Comparison of ENCODE assay signal across 9 cellular contexts in genomic region chr19:3407556-3408516, GRCh38. TPM values are rescaled to one million over a fixed set of nuclear protein-coding genes. Genes with fewer than 3 reads are reported as not detected.
DNase-seq lines count a peak whose midpoint lies in the region; ATAC-seq and TF ChIP-seq lines count a peak whose summit lies in the region.
"Had no signal": no experiment of that assay in that cellular context is flagged by ENCODE, and none has a peak within 500 bp of the region (broad histone marks: within the 10 kb centered on the region; RNA-seq: fewer than 3 reads in every experiment).

No MANE protein-coding gene starts in this region.

- no peak for TF ChIP-seq EP300 in esophagus muscularis mucosa (IDR thresholded peaks at IDR 0.05)

- H3K9me3 ChIP-seq in MG63 (no peaks in the 10 kb centered on the region), esophagus muscularis mucosa (no peaks in the 10 kb centered on the region)

- WGBS in esophagus muscularis mucosa: 41% methylated on average over 21 of the region's 27 CpGs

- TF ChIP-seq CTCF in esophagus muscularis mucosa (IDR thresholded peaks at IDR 0.05): no peak

- H3K36me3 ChIP-seq in MG63: peaks cover 12% of the 10 kb centered on the region; the same call in 1 of the 2 replicates
- peaks cover 0 to 16% (median 7%) of the 10 kb centered on the region in 4 donors for H3K36me3 ChIP-seq in esophagus muscularis mucosa

- H3K4me3 ChIP-seq in MG63 (no peak overlapping the region), esophagus muscularis mucosa (peak overlapping the region; percentile 50 to 62 (median 52))

- H3K4me1 ChIP-seq in esophagus muscularis mucosa: peaks cover 66 to 100% (median 99%) of the 10 kb centered on the region in 4 donors

- intact Hi-C loops in esophagus muscularis mucosa (cut with DNase I): loop anchor here (10.0 kb wide), 1 partner anchor 73 kb away; no protein-coding TSS in a partner anchor

- peak; percentile 18 for TF ChIP-seq POLR2A in esophagus muscularis mucosa (IDR thresholded peaks at IDR 0.05; ENCODE audit: low read depth)

- H3K27ac ChIP-seq in esophagus muscularis mucosa (replicated peaks in 1 of 4): peak overlapping the region; percentile 95 to 100 (median 99)
- peak overlapping the region; percentile 79 for H3K27ac ChIP-seq in substantia nigra (ENCODE audit: low read depth, low read length, poor library complexity, severe bottlenecking)

- DNase-seq in MG63 (peak; percentile 30), esophagus muscularis mucosa (ENCODE audit: extremely low spot score) (no peak), midbrain (lab: John Stamatoyannopoulos, UW) (peak; percentile 56), substantia nigra (lab: John Stamatoyannopoulos, UW) (peak in 34 of 49 donors; percentile 8 to 68 (median 44)), NCI-H1092 treated with DMSO at 0.1 percent for 48 hours (lab: John Stamatoyannopoulos, UW) (no peak), NCI-H2227 (lab: John Stamatoyannopoulos, UW; ENCODE audit: unreplicated experiment) (no peak)
- DNase-seq: NCI-H1092 had no signal

- ATAC-seq in HG03039 (IDR thresholded peaks at IDR 0.05; ENCODE audit: unreplicated experiment) (no peak), GM19023 (IDR thresholded peaks at IDR 0.05; ENCODE audit: unreplicated experiment) (no peak)

- no peaks in the 10 kb centered on the region for H3K27me3 ChIP-seq in MG63
- no peaks in the 10 kb centered on the region for H3K27me3 ChIP-seq in esophagus muscularis mucosa

RNA-seq across cellular contexts. Expression of gene NFIC, which starts 41.5 kb away (rescaled TPM):
- 1.7 and 14.1 TPM in 2 replicates for total RNA-seq in MG63 (2014; rRNA removed; shearing (Covaris generic); ENCODE audit: low replicate concordance)
- total RNA-seq in esophagus muscularis mucosa: 100 to 1,000 TPM; 165 to 297 (median 211) TPM

Comparison
In these comparisons a context has a peak if more than half of its experiments do, and no peak if none do; other contexts are left out.
1. DNase-seq: peak in MG63 (single experiment), midbrain (single experiment) and substantia nigra (34 of 49); none in esophagus muscularis mucosa (single experiment), NCI-H1092 treated with DMSO at 0.1 percent for 48 hours (single experiment) and NCI-H2227 (single experiment).
2. RNA of gene NFIC, which starts 41.5 kb away (total RNA-seq): 165 to 297 TPM in esophagus muscularis mucosa; 1.7 to 14.1 TPM in MG63; every median in the first group is over 10 times any median in the second.